ENCODE assay signal across 8 cellular contexts in the genomic region with DNA sequence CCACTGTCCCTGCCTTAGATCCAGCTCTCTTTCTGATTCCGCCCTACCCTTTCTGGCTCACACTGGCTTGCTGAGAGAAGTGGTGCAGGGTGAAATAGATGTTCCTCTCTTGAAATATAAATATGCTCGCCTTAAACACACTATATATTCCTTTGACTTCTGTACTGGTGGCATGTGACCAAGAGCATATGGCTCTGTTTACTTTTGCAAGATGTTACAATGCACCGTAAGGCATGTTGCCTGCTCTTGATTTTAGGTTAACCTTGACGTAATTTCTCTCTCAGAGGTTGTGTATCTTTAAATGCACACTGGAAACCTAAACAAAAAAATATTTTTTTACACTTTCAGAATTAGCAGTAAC. TPM values are rescaled to one million over a fixed set of nuclear protein-coding genes. Genes with fewer than 3 reads are reported as not detected.
DNase-seq lines count a peak whose midpoint lies in the region; ATAC-seq, FAIRE-seq and TF ChIP-seq lines count a peak whose summit lies in the region.

No MANE protein-coding gene starts in this region.

- H3K4me1 ChIP-seq in endocrine pancreas (ENCODE audit: control insufficient read depth, insufficient read depth, low read length) (peaks cover 12% of the 10 kb centered on the region), pancreas (peaks cover 0 to 9% (median 6%) of the 10 kb centered on the region in 3 donors)

- H3K4me3 ChIP-seq in LNCaP clone FGC (ENCODE audit: low read depth, low read length), result peak overlapping the region; percentile 82
- H3K4me3 ChIP-seq in endocrine pancreas (ENCODE audit: control insufficient read depth, insufficient read depth, low read length), result peak overlapping the region; percentile 95
- peak overlapping the region; percentile 88 to 93 (median 92) for H3K4me3 ChIP-seq in pancreas

- WGBS in pancreas, 2 donors, result 1 to 10% methylated on average over 4 of the region's 4 CpGs

- no peak for TF ChIP-seq CTCF in LNCaP clone FGC (IDR thresholded peaks at IDR 0.05; ENCODE audit: control insufficient read depth, extremely low read depth, insufficient read depth)
- TF ChIP-seq CTCF in pancreas (IDR thresholded peaks at IDR 0.05), result no peak

- peak overlapping the region; percentile 6 for H3K9ac ChIP-seq in endocrine pancreas (ENCODE audit: control insufficient read depth, insufficient read depth, low read length)

- H3K36me3 ChIP-seq in endocrine pancreas (ENCODE audit: control insufficient read depth, insufficient read depth, low read length) (no peaks in the 10 kb centered on the region), pancreas (no peaks in the 10 kb centered on the region)

- H3K9me3 ChIP-seq in endocrine pancreas (ENCODE audit: control insufficient read depth, low read length), result no peaks in the 10 kb centered on the region
- no peaks in the 10 kb centered on the region for H3K9me3 ChIP-seq in pancreas

- peaks cover 13% of the 10 kb centered on the region for H3K27me3 ChIP-seq in endocrine pancreas (ENCODE audit: control insufficient read depth, insufficient read depth, low read length)
- H3K27me3 ChIP-seq in pancreas, result peaks cover 0 to 21% (median 10%) of the 10 kb centered on the region in 4 donors

- intact Hi-C loops in pancreas (cut with DNase I), result no loop called here

- DNase-seq in LNCaP clone FGC (ENCODE audit: low read depth) (peak; percentile 30), pancreas (no peak), SKM-1 (lab: John Stamatoyannopoulos, UW; ENCODE audit: unreplicated experiment) (no peak), foreskin melanocyte (no peak), C1 segment of cervical spinal cord (lab: John Stamatoyannopoulos, UW) (no peak)
- no peak for DNase-seq in stimulated activated CD4-positive, alpha-beta T cell treated with anti-CD3 and anti-CD28 coated beads, Interleukin-2, amount 100 ng/mL, for 24 hours

- ATAC-seq in GM19035 (IDR thresholded peaks at IDR 0.05; ENCODE audit: unreplicated experiment) (peak; percentile 0), pancreas (peak in 3 of 4 donors; percentile 27 to 36 (median 35))

- no peak for FAIRE-seq in pancreas (lab: Jason Lieb, UNC)

- peak overlapping the region in 3 of 4 donors; percentile 66 to 76 (median 74) for H3K27ac ChIP-seq in pancreas

RNA-seq across cellular contexts. Expression of a gene that starts 0.7 kb away (rescaled TPM):
- 10 to 100 TPM in 4 of 6 donors, 1 to 10 TPM in 2; 9.8 to 19.9 (median 13.3) TPM for total RNA-seq in pancreas
- 1 to 10 TPM; 7.7 to 9.3 TPM for polyA plus RNA-seq in pancreas

RNA-seq across cellular contexts. Expression of a gene that starts 4.4 kb away (rescaled TPM):
- total RNA-seq in pancreas, result under 1 TPM in 5 of 6 donors, not detected in 1; 0.09 to 0.43 (median 0.22) TPM
- under 1 TPM; 0.11 to 0.23 TPM for polyA plus RNA-seq in pancreas
